Comparison of ENCODE assay signal across 3 cellular contexts in genomic region chr6:145098127-145098526, GRCh38.
DNase-seq lines count a peak whose midpoint lies in the region; ATAC-seq and TF ChIP-seq lines count a peak whose summit lies in the region.
"Not testable (repeated sequence)": the region's sequence is repeated elsewhere in the genome, so short reads cannot be mapped to it uniquely, and the experiment has no call there.

No MANE protein-coding gene starts in this region.

- CTCF ChIA-PET in HCT116 (lab: Charles Lee); activated CD8-positive, alpha-beta T cell treated with anti-CD3 and anti-CD28 coated beads for 36 hours (lab: Charles Lee): not testable (repeated sequence)
- CTCF ChIA-PET in HEK293 (lab: Yijun Ruan, JAX): interaction anchor here (0.7 kb wide), 1 partner anchor 1264 kb away, joined by 4 read pairs; no protein-coding TSS in a partner anchor

- RAD21 ChIA-PET in HCT116 (lab: Charles Lee; ENCODE audit: low non-redundant PET in 1 of 2, low total read pairs in 2 of 2, uncharacterized antibody in 2 of 2, unreplicated experiment in 2 of 2): not testable (repeated sequence)

- not testable (repeated sequence) for H3K4me1 ChIP-seq in HCT116 (ENCODE audit: control insufficient read depth in 1 of 2, insufficient read depth in 2 of 2, low read length in 2 of 2); HEK293 (ENCODE audit: control insufficient read depth, insufficient read depth, low read length)

- not testable (repeated sequence) for H3K27ac Mint-ChIP-seq in activated CD8-positive, alpha-beta T cell treated with anti-CD3 and anti-CD28 coated beads for 36 hours

- not testable (repeated sequence) for TF ChIP-seq RAD21 in HCT116 (IDR thresholded peaks at IDR 0.05; ENCODE audit: low read depth)

- H2AFZ ChIP-seq in HCT116 (ENCODE audit: low read depth, low read length, poor library complexity, severe bottlenecking): not testable (repeated sequence)

- BruUV-seq in HCT116 (replicated peaks; lab: Mats Ljungman, UMichigan): not testable (repeated sequence)

- not testable (repeated sequence) for TF ChIP-seq POLR2A in HCT116 (IDR thresholded peaks at IDR 0.05; ENCODE audit: borderline replicate concordance, extremely low read depth, insufficient read depth, insufficient read length)

- not testable (repeated sequence) for H3K4me2 ChIP-seq in HCT116 (ENCODE audit: low read length)

- not testable (repeated sequence) for H3K27me3 ChIP-seq in HCT116 (ENCODE audit: insufficient read depth, low read length)

- POLR2A ChIA-PET in HCT116 (lab: Charles Lee); HEK293 (lab: Yijun Ruan, JAX); activated CD8-positive, alpha-beta T cell treated with anti-CD3 and anti-CD28 coated beads for 36 hours (lab: Charles Lee): not testable (repeated sequence)

- not testable (repeated sequence) for H3K4me1 Mint-ChIP-seq in activated CD8-positive, alpha-beta T cell treated with anti-CD3 and anti-CD28 coated beads for 36 hours (ENCODE audit: low read depth)

- intact Hi-C loops in HCT116 (cut with micrococcal nuclease); activated CD8-positive, alpha-beta T cell treated with anti-CD3 and anti-CD28 coated beads for 36 hours (cut with micrococcal nuclease): not testable (repeated sequence)

- H3K4me3 Mint-ChIP-seq in activated CD8-positive, alpha-beta T cell treated with anti-CD3 and anti-CD28 coated beads for 36 hours: not testable (repeated sequence)

- not testable (repeated sequence) for H3K79me2 ChIP-seq in HCT116 (ENCODE audit: insufficient read depth, low read length)

- not testable (repeated sequence) for H3K36me3 Mint-ChIP-seq in activated CD8-positive, alpha-beta T cell treated with anti-CD3 and anti-CD28 coated beads for 36 hours (ENCODE audit: low read depth)

- H4K20me1 ChIP-seq in HCT116 (ENCODE audit: insufficient read depth): not testable (repeated sequence)

- not testable (repeated sequence) for H3K9me2 ChIP-seq in HCT116 (ENCODE audit: insufficient read depth)

- ATAC-seq in HCT116; activated CD8-positive, alpha-beta T cell treated with anti-CD3 and anti-CD28 coated beads for 36 hours: not testable (repeated sequence)

- H3K27ac ChIP-seq in HCT116 (ENCODE audit: low read depth, low read length); HEK293 (ENCODE audit: extremely low read depth, low read depth, low read length): not testable (repeated sequence)

- H3K9ac ChIP-seq in HCT116 (ENCODE audit: low read length): not testable (repeated sequence)

- H3K36me3 ChIP-seq in HCT116 (ENCODE audit: control insufficient read depth in 1 of 2, insufficient read depth in 2 of 2, low read length in 2 of 2); HEK293 (ENCODE audit: control insufficient read depth in 2 of 2, insufficient read depth in 1 of 2, low read length in 2 of 2): not testable (repeated sequence)

- not testable (repeated sequence) for TF ChIP-seq CTCF in HCT116 (IDR thresholded peaks at IDR 0.05 in 2 of 3, conservative IDR thresholded peaks at IDR 0.05 in 1 of 3; ENCODE audit: borderline replicate concordance in 1 of 3, insufficient read depth in 1 of 3, low read depth in 2 of 3, low read length in 2 of 3); HEK293 (tag by site-specific recombination; IDR thresholded peaks at IDR 0.05); activated CD8-positive, alpha-beta T cell treated with anti-CD3 and anti-CD28 coated beads for 36 hours (IDR thresholded peaks at IDR 0.05)

- not testable (repeated sequence) for H3K9me3 ChIP-seq in HCT116 (ENCODE audit: control insufficient read depth in 1 of 2, insufficient read depth in 1 of 2, low read depth in 1 of 2, low read length in 2 of 2); HEK293 (ENCODE audit: control insufficient read depth, insufficient read depth, low read depth, low read length)

- not testable (repeated sequence) for DNase-seq in HCT116 (ENCODE audit: low read depth, low spot score)
- DNase-seq in activated CD8-positive, alpha-beta T cell treated with anti-CD3 and anti-CD28 coated beads for 36 hours: peak; percentile 3

- not testable (repeated sequence) for H3K4me3 ChIP-seq in HCT116 (replicated peaks in 1 of 2; ENCODE audit: low read depth in 1 of 2, low read length in 2 of 2); HEK293 (ENCODE audit: low read depth, low read length)

- not testable (repeated sequence) for H3K27me3 Mint-ChIP-seq in activated CD8-positive, alpha-beta T cell treated with anti-CD3 and anti-CD28 coated beads for 36 hours

- peaks cover 12% of the 10 kb centered on the region for H3K9me3 Mint-ChIP-seq in activated CD8-positive, alpha-beta T cell treated with anti-CD3 and anti-CD28 coated beads for 36 hours

TF ChIP-seq in HCT116, 20 proteins besides CTCF, POLR2A, EP300 and RAD21:
- 0 out of 2 replicates have a peak, but pooled peaks have one; percentile 58 for TF ChIP-seq CBX3 (IDR thresholded peaks at IDR 0.05; ENCODE audit: low read depth)

TF ChIP-seq in HEK293, 187 proteins besides CTCF, POLR2A, EP300 and RAD21:
- peak; percentile 93 for TF ChIP-seq SETDB1 (IDR thresholded peaks at IDR 0.05; ENCODE audit: insufficient read length, low read length)
